1 cellular context compared by ENCODE assay signal in genomic region chr11:12950681-12951080, GRCh38.
TF ChIP-seq lines count a peak whose summit lies in the region.

No MANE protein-coding gene starts in this region.

TF ChIP-seq in HepG2, 621 proteins besides CTCF, POLR2A, EP300 and RAD21 (continued from another document):
- TF ChIP-seq CEBPG (CRISPR knock-in tag; IDR thresholded peaks at IDR 0.05), result peak; percentile 41; the same call in 1 of the 2 replicates
